Comparison of ENCODE assay signal across 25 cellular contexts in genomic region chr17:74107107-74107506, GRCh38.
"Had no signal": no experiment of that assay in that cellular context is flagged by ENCODE, and none has a peak within 500 bp of the region (broad histone marks: within the 10 kb centered on the region; RNA-seq: fewer than 3 reads in every experiment).

No MANE protein-coding gene starts in this region.

- H3K4me1 ChIP-seq: SJSA1 had no signal

- H3K36me3 ChIP-seq: MG63, SJSA1 had no signal

- H3K9me3 ChIP-seq: MG63, SJSA1, SK-N-SH had no signal

- FAIRE-seq: HTR-8/SVneo, RCC 7860 had no signal

- H3K4me3 ChIP-seq: MG63, SJSA1 had no signal

- DNase-seq: Karpas-422, KG1, MG63, NCI-H1092, NCI-H1105 treated with DMSO at 0.1 percent for 48 hours, NCI-H1417 treated with DMSO at 0.1 percent for 48 hours, NCI-H146, NCI-H1694 treated with DMSO at 0.1 percent for 48 hours, NCI-H1930, NCI-H2081 treated with DMSO at 0.1 percent for 48 hours, NCI-H2171, NCI-H226, NCI-H446, NCI-H510A, NCI-H524 treated with DMSO at 0.1 percent for 48 hours, NCI-H69, NCI-H774, Right ventricle myocardium superior, RPMI8226, SIG-M5, SK-N-SH had no signal

- H3K27ac ChIP-seq: HL-60, SJSA1 had no signal

- H3K9ac ChIP-seq: SK-N-SH had no signal

- H3K4me2 ChIP-seq: SK-N-SH had no signal
